Comparison of ENCODE assay signal across 1 cellular context in genomic region chr7:91299952-91300775, GRCh38.
TF ChIP-seq lines count a peak whose summit lies in the region.

No MANE protein-coding gene starts in this region.

TF ChIP-seq in K562, 482 proteins besides CTCF, POLR2A, EP300 and RAD21 (continued from another document and continues in another):
- peak; percentile 57 for TF ChIP-seq ATF3 (IDR thresholded peaks at IDR 0.05)
- TF ChIP-seq ATF3 (CRISPR knock-in tag; conservative IDR thresholded peaks at IDR 0.05) = no peak
- no peak for TF ChIP-seq YBX1 (IDR thresholded peaks at IDR 0.05)
- TF ChIP-seq, protein P1, sequence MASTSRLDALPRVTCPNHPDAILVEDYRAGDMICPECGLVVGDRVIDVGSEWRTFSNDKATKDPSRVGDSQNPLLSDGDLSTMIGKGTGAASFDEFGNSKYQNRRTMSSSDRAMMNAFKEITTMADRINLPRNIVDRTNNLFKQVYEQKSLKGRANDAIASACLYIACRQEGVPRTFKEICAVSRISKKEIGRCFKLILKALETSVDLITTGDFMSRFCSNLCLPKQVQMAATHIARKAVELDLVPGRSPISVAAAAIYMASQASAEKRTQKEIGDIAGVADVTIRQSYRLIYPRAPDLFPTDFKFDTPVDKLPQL (IDR thresholded peaks at IDR 0.05; ENCODE audit: extremely low read depth, insufficient read length) = no peak
- TF ChIP-seq SOX6 (IDR thresholded peaks at IDR 0.05) = peak; percentile 99
- peak; percentile 99 for TF ChIP-seq TAL1 (IDR thresholded peaks at IDR 0.05)
- TF ChIP-seq ZNF174 (CRISPR knock-in tag; IDR thresholded peaks at IDR 0.05) = no peak
- no peak for TF ChIP-seq STAT5B (CRISPR knock-in tag; IDR thresholded peaks at IDR 0.05)
- peak; percentile 88 for TF ChIP-seq KHSRP (IDR thresholded peaks at IDR 0.05)
- TF ChIP-seq BMI1 (IDR thresholded peaks at IDR 0.05; ENCODE audit: low read length) = no peak
- no peak for TF ChIP-seq POLR2H (tag; IDR thresholded peaks at IDR 0.05; ENCODE audit: low read depth)
- peak; percentile 100 for TF ChIP-seq CBFA2T3 (IDR thresholded peaks at IDR 0.05)
- no peak for TF ChIP-seq HEY1 (CRISPR knock-in tag; IDR thresholded peaks at IDR 0.05; ENCODE audit: borderline replicate concordance)
- TF ChIP-seq, protein P2, sequence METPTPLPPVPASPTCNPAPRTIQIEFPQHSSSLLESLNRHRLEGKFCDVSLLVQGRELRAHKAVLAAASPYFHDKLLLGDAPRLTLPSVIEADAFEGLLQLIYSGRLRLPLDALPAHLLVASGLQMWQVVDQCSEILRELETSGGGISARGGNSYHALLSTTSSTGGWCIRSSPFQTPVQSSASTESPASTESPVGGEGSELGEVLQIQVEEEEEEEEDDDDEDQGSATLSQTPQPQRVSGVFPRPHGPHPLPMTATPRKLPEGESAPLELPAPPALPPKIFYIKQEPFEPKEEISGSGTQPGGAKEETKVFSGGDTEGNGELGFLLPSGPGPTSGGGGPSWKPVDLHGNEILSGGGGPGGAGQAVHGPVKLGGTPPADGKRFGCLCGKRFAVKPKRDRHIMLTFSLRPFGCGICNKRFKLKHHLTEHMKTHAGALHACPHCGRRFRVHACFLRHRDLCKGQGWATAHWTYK (CRISPR knock-in tag; IDR thresholded peaks at IDR 0.05) = no peak
- TF ChIP-seq CHD1 (IDR thresholded peaks at IDR 0.05; ENCODE audit: low read length) = no peak
- TF ChIP-seq MXI1 (IDR thresholded peaks at IDR 0.05; ENCODE audit: low read depth, low read length) = peak; percentile 21; the same call in 1 of the 2 replicates
- TF ChIP-seq HSF4 (CRISPR knock-in tag; IDR thresholded peaks at IDR 0.05; ENCODE audit: borderline replicate concordance) = no peak
- no peak for TF ChIP-seq XRCC4 (IDR thresholded peaks at IDR 0.05; ENCODE audit: extremely low read depth, insufficient read depth, insufficient read length)
- peak in 1 of 3 experiments; percentile 84 for TF ChIP-seq YY1 (IDR thresholded peaks at IDR 0.05; ENCODE audit: borderline replicate concordance in 1 of 3, control insufficient read depth in 1 of 3, extremely low read depth in 1 of 3, insufficient read depth in 3 of 3, insufficient read length in 1 of 3, insufficient replicate concordance in 2 of 3, low read depth in 1 of 3, low read length in 2 of 3)
- peak; percentile 88 for TF ChIP-seq GATAD2B (IDR thresholded peaks at IDR 0.05; ENCODE audit: borderline replicate concordance)
- no peak for TF ChIP-seq JUN (IDR thresholded peaks at IDR 0.05; ENCODE audit: borderline replicate concordance, low read depth, low read length)
- no peak for TF ChIP-seq JUN (CRISPR knock-in tag; IDR thresholded peaks at IDR 0.05; ENCODE audit: borderline replicate concordance)
- TF ChIP-seq, protein P3, sequence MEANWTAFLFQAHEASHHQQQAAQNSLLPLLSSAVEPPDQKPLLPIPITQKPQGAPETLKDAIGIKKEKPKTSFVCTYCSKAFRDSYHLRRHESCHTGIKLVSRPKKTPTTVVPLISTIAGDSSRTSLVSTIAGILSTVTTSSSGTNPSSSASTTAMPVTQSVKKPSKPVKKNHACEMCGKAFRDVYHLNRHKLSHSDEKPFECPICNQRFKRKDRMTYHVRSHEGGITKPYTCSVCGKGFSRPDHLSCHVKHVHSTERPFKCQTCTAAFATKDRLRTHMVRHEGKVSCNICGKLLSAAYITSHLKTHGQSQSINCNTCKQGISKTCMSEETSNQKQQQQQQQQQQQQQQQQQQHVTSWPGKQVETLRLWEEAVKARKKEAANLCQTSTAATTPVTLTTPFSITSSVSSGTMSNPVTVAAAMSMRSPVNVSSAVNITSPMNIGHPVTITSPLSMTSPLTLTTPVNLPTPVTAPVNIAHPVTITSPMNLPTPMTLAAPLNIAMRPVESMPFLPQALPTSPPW (CRISPR knock-in tag; IDR thresholded peaks at IDR 0.05) = peak; percentile 47; the same call in 1 of the 2 replicates
- TF ChIP-seq ZC3H4 (CRISPR knock-in tag; IDR thresholded peaks at IDR 0.05; ENCODE audit: borderline replicate concordance) = no peak
- 0 out of 2 replicates have a peak, but pooled peaks have one; percentile 54 for TF ChIP-seq ZNF274 (IDR thresholded peaks at IDR 0.05; ENCODE audit: borderline replicate concordance, low read depth, low read length)
- no peak for TF ChIP-seq ZBTB1 (CRISPR knock-in tag; IDR thresholded peaks at IDR 0.05; ENCODE audit: borderline replicate concordance, low read depth)
- peak in 1 of 2 experiments; percentile 90; a peak in 2 of 4 replicates for TF ChIP-seq NONO (IDR thresholded peaks at IDR 0.05; ENCODE audit: low read depth in 2 of 2, low read length in 1 of 2)
- TF ChIP-seq FOXJ3 (CRISPR knock-in tag; IDR thresholded peaks at IDR 0.05) = no peak
- TF ChIP-seq ARID1B (IDR thresholded peaks at IDR 0.05) = peak; percentile 100
- peak; percentile 10; the same call in 1 of the 2 replicates for TF ChIP-seq OTX1 (CRISPR knock-in tag; IDR thresholded peaks at IDR 0.05)
- peak; percentile 43; the same call in 1 of the 2 replicates for TF ChIP-seq ETV5 (CRISPR knock-in tag; IDR thresholded peaks at IDR 0.05; ENCODE audit: low read depth)
- TF ChIP-seq, protein P4, sequence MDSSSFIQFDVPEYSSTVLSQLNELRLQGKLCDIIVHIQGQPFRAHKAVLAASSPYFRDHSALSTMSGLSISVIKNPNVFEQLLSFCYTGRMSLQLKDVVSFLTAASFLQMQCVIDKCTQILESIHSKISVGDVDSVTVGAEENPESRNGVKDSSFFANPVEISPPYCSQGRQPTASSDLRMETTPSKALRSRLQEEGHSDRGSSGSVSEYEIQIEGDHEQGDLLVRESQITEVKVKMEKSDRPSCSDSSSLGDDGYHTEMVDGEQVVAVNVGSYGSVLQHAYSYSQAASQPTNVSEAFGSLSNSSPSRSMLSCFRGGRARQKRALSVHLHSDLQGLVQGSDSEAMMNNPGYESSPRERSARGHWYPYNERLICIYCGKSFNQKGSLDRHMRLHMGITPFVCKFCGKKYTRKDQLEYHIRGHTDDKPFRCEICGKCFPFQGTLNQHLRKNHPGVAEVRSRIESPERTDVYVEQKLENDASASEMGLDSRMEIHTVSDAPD (CRISPR knock-in tag; IDR thresholded peaks at IDR 0.05) = no peak
- no peak for TF ChIP-seq ZNF77 (CRISPR knock-in tag; IDR thresholded peaks at IDR 0.05)
- no peak for TF ChIP-seq CBX2 (IDR thresholded peaks at IDR 0.05; ENCODE audit: insufficient read depth, low read length, poor library complexity, severe bottlenecking)
- TF ChIP-seq TGIF2 (CRISPR knock-in tag; IDR thresholded peaks at IDR 0.05) = no peak
- TF ChIP-seq SNRNP70 (optimal IDR thresholded peaks at IDR 0.05; ENCODE audit: low read depth, low read length) = no peak
- TF ChIP-seq TARDBP (IDR thresholded peaks at IDR 0.05) = peak; percentile 83; the same call in 1 of the 2 replicates
- TF ChIP-seq ZNF24 (IDR thresholded peaks at IDR 0.05) = peak; percentile 61; the same call in 1 of the 2 replicates
- TF ChIP-seq ZNF197 (CRISPR knock-in tag; IDR thresholded peaks at IDR 0.05; ENCODE audit: low read depth) = 0 out of 2 replicates have a peak, but pooled peaks have one; percentile 83
- TF ChIP-seq, protein P5, sequence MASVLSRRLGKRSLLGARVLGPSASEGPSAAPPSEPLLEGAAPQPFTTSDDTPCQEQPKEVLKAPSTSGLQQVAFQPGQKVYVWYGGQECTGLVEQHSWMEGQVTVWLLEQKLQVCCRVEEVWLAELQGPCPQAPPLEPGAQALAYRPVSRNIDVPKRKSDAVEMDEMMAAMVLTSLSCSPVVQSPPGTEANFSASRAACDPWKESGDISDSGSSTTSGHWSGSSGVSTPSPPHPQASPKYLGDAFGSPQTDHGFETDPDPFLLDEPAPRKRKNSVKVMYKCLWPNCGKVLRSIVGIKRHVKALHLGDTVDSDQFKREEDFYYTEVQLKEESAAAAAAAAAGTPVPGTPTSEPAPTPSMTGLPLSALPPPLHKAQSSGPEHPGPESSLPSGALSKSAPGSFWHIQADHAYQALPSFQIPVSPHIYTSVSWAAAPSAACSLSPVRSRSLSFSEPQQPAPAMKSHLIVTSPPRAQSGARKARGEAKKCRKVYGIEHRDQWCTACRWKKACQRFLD (CRISPR knock-in tag; IDR thresholded peaks at IDR 0.05) = peak; percentile 90
- peak; percentile 95 for TF ChIP-seq NFIC (IDR thresholded peaks at IDR 0.05)
- no peak for TF ChIP-seq ZKSCAN3 (CRISPR knock-in tag; IDR thresholded peaks at IDR 0.05)
- peak; percentile 61; the same call in 1 of the 2 replicates for TF ChIP-seq NKRF (IDR thresholded peaks at IDR 0.05; ENCODE audit: borderline replicate concordance)
- no peak for TF ChIP-seq RHOXF2B (CRISPR knock-in tag; conservative IDR thresholded peaks at IDR 0.05)
- TF ChIP-seq TCF7 (IDR thresholded peaks at IDR 0.05; ENCODE audit: borderline replicate concordance) = no peak; the same call in 1 of the 2 replicates
- TF ChIP-seq HMG20A (CRISPR knock-in tag; conservative IDR thresholded peaks at IDR 0.05) = no peak
- TF ChIP-seq PTRF (tag; IDR thresholded peaks at IDR 0.05) = no peak; the same call in 1 of the 2 replicates
- TF ChIP-seq SMAD2 (IDR thresholded peaks at IDR 0.05; ENCODE audit: low read depth, low read length) = no peak
- no peak for TF ChIP-seq HNRNPUL1 (IDR thresholded peaks at IDR 0.05; ENCODE audit: low read length)
- TF ChIP-seq PYGO2 (tag; IDR thresholded peaks at IDR 0.05) = peak; percentile 37; the same call in 1 of the 2 replicates
- TF ChIP-seq RBM25 (IDR thresholded peaks at IDR 0.05; ENCODE audit: low read depth, low read length, severe bottlenecking) = no peak
- TF ChIP-seq CHD2 (IDR thresholded peaks at IDR 0.05; ENCODE audit: low read depth, low read length) = no peak
- TF ChIP-seq, protein P6, sequence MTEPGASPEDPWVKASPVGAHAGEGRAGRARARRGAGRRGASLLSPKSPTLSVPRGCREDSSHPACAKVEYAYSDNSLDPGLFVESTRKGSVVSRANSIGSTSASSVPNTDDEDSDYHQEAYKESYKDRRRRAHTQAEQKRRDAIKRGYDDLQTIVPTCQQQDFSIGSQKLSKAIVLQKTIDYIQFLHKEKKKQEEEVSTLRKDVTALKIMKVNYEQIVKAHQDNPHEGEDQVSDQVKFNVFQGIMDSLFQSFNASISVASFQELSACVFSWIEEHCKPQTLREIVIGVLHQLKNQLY (CRISPR knock-in tag; conservative IDR thresholded peaks at IDR 0.05) = no peak
- no peak for TF ChIP-seq ZNF644 (tag; IDR thresholded peaks at IDR 0.05; ENCODE audit: low read depth)
- TF ChIP-seq LEF1 (IDR thresholded peaks at IDR 0.05) = peak; percentile 98
- peak; percentile 74; the same call in 1 of the 2 replicates for TF ChIP-seq NFATC3 (IDR thresholded peaks at IDR 0.05)
- no peak for TF ChIP-seq ZC3H11A (IDR thresholded peaks at IDR 0.05; ENCODE audit: low read depth, low read length)
- TF ChIP-seq FOXA1 (IDR thresholded peaks at IDR 0.05; ENCODE audit: borderline replicate concordance) = no peak
- TF ChIP-seq NCOA1 (IDR thresholded peaks at IDR 0.05; ENCODE audit: low read depth) = peak; percentile 95
- TF ChIP-seq, protein P7, sequence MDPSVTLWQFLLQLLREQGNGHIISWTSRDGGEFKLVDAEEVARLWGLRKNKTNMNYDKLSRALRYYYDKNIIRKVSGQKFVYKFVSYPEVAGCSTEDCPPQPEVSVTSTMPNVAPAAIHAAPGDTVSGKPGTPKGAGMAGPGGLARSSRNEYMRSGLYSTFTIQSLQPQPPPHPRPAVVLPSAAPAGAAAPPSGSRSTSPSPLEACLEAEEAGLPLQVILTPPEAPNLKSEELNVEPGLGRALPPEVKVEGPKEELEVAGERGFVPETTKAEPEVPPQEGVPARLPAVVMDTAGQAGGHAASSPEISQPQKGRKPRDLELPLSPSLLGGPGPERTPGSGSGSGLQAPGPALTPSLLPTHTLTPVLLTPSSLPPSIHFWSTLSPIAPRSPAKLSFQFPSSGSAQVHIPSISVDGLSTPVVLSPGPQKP (CRISPR knock-in tag; IDR thresholded peaks at IDR 0.05) = no peak
- TF ChIP-seq USF1 (CRISPR knock-in tag; IDR thresholded peaks at IDR 0.05) = no peak
- TF ChIP-seq BHLHE40 (IDR thresholded peaks at IDR 0.05; ENCODE audit: low read length) = peak; percentile 36; the same call in 1 of the 2 replicates
- TF ChIP-seq, protein P8, sequence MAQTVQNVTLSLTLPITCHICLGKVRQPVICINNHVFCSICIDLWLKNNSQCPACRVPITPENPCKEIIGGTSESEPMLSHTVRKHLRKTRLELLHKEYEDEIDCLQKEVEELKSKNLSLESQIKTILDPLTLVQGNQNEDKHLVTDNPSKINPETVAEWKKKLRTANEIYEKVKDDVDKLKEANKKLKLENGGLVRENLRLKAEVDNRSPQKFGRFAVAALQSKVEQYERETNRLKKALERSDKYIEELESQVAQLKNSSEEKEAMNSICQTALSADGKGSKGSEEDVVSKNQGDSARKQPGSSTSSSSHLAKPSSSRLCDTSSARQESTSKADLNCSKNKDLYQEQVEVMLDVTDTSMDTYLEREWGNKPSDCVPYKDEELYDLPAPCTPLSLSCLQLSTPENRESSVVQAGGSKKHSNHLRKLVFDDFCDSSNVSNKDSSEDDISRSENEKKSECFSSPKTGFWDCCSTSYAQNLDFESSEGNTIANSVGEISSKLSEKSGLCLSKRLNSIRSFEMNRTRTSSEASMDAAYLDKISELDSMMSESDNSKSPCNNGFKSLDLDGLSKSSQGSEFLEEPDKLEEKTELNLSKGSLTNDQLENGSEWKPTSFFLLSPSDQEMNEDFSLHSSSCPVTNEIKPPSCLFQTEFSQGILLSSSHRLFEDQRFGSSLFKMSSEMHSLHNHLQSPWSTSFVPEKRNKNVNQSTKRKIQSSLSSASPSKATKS (CRISPR knock-in tag; IDR thresholded peaks at IDR 0.05) = no peak
